ENCODE assay signal across 8 cellular contexts in genomic region chr7:152433721-152434501, GRCh38. TPM values are rescaled to one million over a fixed set of nuclear protein-coding genes. Genes with fewer than 3 reads are reported as not detected.
DNase-seq lines count a peak whose midpoint lies in the region; ATAC-seq and TF ChIP-seq lines count a peak whose summit lies in the region.
"Not testable (repeated sequence)": the region's sequence is repeated elsewhere in the genome, so short reads cannot be mapped to it uniquely, and the experiment has no call there.

No MANE protein-coding gene starts in this region.

- not testable (repeated sequence) for H2BK120ac ChIP-seq in H9 (ENCODE audit: low read depth, low read length, poor library complexity, severe bottlenecking)

- H3K23ac ChIP-seq in H9 (ENCODE audit: insufficient read length, low read depth, low read length) = not testable (repeated sequence)

- H2BK5ac ChIP-seq in H9 (ENCODE audit: insufficient read length, low read length) = not testable (repeated sequence)

- intact Hi-C loops in activated CD4-positive, alpha-beta memory T cell treated with anti-CD3 and anti-CD28 coated beads for 36 hours (cut with micrococcal nuclease) = loop anchor here (2.0 to 10.0 kb wide), 3 partner anchors 97 to 409 kb away; partner anchors contain the start of gene GALNT11
- intact Hi-C loops in stomach (cut with DNase I; ENCODE audit: low total_unique reads) = not testable (repeated sequence)

- H3K4me3 ChIP-seq in iPS-18a (ENCODE audit: low read length) = peak overlapping the region; percentile 81
- H3K4me3 ChIP-seq in stomach = peak overlapping the region; percentile 81 to 97 (median 90)

- H3K9ac ChIP-seq in H9 (ENCODE audit: extremely low read depth, insufficient read length, low read length) (peak overlapping the region; percentile 50), iPS-18a (ENCODE audit: low read length) (peak overlapping the region; percentile 33)

- H2AK5ac ChIP-seq in H9 (ENCODE audit: insufficient read length, low read length) = not testable (repeated sequence)

- TF ChIP-seq EP300 in stomach (IDR thresholded peaks at IDR 0.05) = not testable (repeated sequence)

- not testable (repeated sequence) for H3K18ac ChIP-seq in H9 (ENCODE audit: insufficient read length, low read depth, low read length)

- H3K27me3 Mint-ChIP-seq in H9 (ENCODE audit: low read depth) = peaks cover 13% of the 10 kb centered on the region
- H3K27me3 Mint-ChIP-seq in activated CD4-positive, alpha-beta memory T cell treated with anti-CD3 and anti-CD28 coated beads for 36 hours; central memory CD8-positive, alpha-beta T cell: not testable (repeated sequence)
- H3K27me3 Mint-ChIP-seq in progenitor cell of endocrine pancreas = peaks cover 11% of the 10 kb centered on the region

- DNase-seq in Daoy (ENCODE audit: low read depth) (peak; percentile 54), M059J (ENCODE audit: low read depth) (peak; percentile 27), stomach (peak; percentile 44)
- not testable (repeated sequence) for DNase-seq in H9; progenitor cell of endocrine pancreas (ENCODE audit: low spot score, unreplicated experiment)
- peak; percentile 69 for DNase-seq in activated CD4-positive, alpha-beta memory T cell treated with anti-CD3 and anti-CD28 coated beads for 36 hours
- peak; percentile 38 to 60 for DNase-seq in central memory CD8-positive, alpha-beta T cell (ENCODE audit: low spot score in 2 of 2)

- H3K27ac ChIP-seq in H9 (ENCODE audit: insufficient read length, low read depth, low read length); iPS-18a (ENCODE audit: low read length): not testable (repeated sequence)
- peak overlapping the region; percentile 92 to 100 (median 99) for H3K27ac ChIP-seq in stomach

- not testable (repeated sequence) for H3K79me1 ChIP-seq in H9 (ENCODE audit: insufficient read depth, low read depth, low read length, poor library complexity, severe bottlenecking)

- not testable (repeated sequence) for H3T11ph ChIP-seq in H9 (ENCODE audit: low read length)

- not testable (repeated sequence) for H3K36me3 Mint-ChIP-seq in H9 (ENCODE audit: insufficient read depth in 1 of 3, low read depth in 3 of 3); activated CD4-positive, alpha-beta memory T cell treated with anti-CD3 and anti-CD28 coated beads for 36 hours; progenitor cell of endocrine pancreas (ENCODE audit: insufficient read depth)
- peaks cover 14% of the 10 kb centered on the region for H3K36me3 Mint-ChIP-seq in central memory CD8-positive, alpha-beta T cell (ENCODE audit: insufficient read depth)

- H3K23me2 ChIP-seq in H9 (ENCODE audit: insufficient read length, low read depth, low read length, poor library complexity, severe bottlenecking) = not testable (repeated sequence)

- H3K9me3 ChIP-seq in H9 (ENCODE audit: control insufficient read depth, low read depth, low read length); iPS-18a (ENCODE audit: control insufficient read depth, low read depth, low read length); stomach: not testable (repeated sequence)

- POLR2A ChIA-PET in activated CD4-positive, alpha-beta memory T cell treated with anti-CD3 and anti-CD28 coated beads for 36 hours (lab: Charles Lee) = interaction anchor here (1.3 kb wide), 1 partner anchor 30 kb away, joined by 10 read pairs; no protein-coding TSS in a partner anchor

- not testable (repeated sequence) for H3K4ac ChIP-seq in H9 (ENCODE audit: low read depth, low read length)

- H4K5ac ChIP-seq in H9 (ENCODE audit: insufficient read length, low read depth, low read length) = not testable (repeated sequence)

- H2BK15ac ChIP-seq in H9 (ENCODE audit: low read depth, low read length) = not testable (repeated sequence)

- ATAC-seq in central memory CD8-positive, alpha-beta T cell (replicated peaks; ENCODE audit: extremely low read depth, poor library complexity, severe bottlenecking) = peak; percentile 45

- not testable (repeated sequence) for H3K14ac ChIP-seq in H9 (ENCODE audit: insufficient read depth, low read length)

- not testable (repeated sequence) for H2AFZ ChIP-seq in H9 (ENCODE audit: low read length)

- H3K4me1 Mint-ChIP-seq in H9 = peaks cover 26 to 44% of the 10 kb centered on the region in 2 experiments
- H3K4me1 Mint-ChIP-seq in activated CD4-positive, alpha-beta memory T cell treated with anti-CD3 and anti-CD28 coated beads for 36 hours (ENCODE audit: low read depth) = peaks cover 39% of the 10 kb centered on the region
- H3K4me1 Mint-ChIP-seq in central memory CD8-positive, alpha-beta T cell = peaks cover 35% of the 10 kb centered on the region
- H3K4me1 Mint-ChIP-seq in progenitor cell of endocrine pancreas (ENCODE audit: low read depth) = peaks cover 26% of the 10 kb centered on the region

- peak overlapping the region; percentile 99 for H3K4me2 ChIP-seq in H9 (ENCODE audit: insufficient read depth, insufficient read length, low read length)

- H4K8ac ChIP-seq in H9 (replicated peaks; ENCODE audit: insufficient read length, low read depth, low read length) = not testable (repeated sequence)

- CTCF ChIA-PET in activated CD4-positive, alpha-beta memory T cell treated with anti-CD3 and anti-CD28 coated beads for 36 hours (lab: Charles Lee) = interaction anchor here (0.7 to 2.1 kb wide), 6 partner anchors 30 to 258 kb away, joined by 3 to 9 read pairs (median 5); no protein-coding TSS in a partner anchor

- not testable (repeated sequence) for H3K4me1 ChIP-seq in H9 (ENCODE audit: insufficient read depth, low read length)
- H3K4me1 ChIP-seq in iPS-18a (ENCODE audit: control insufficient read depth, low read depth, low read length) (peaks cover 15% of the 10 kb centered on the region), stomach (peaks cover 22 to 67% (median 52%) of the 10 kb centered on the region in 4 donors)

- peaks cover 15% of the 10 kb centered on the region; the same call in 1 of the 2 replicates for H3K79me2 ChIP-seq in H9 (ENCODE audit: insufficient read depth, low read length)

- not testable (repeated sequence) for TF ChIP-seq POLR2A in stomach (IDR thresholded peaks at IDR 0.05)

- not testable (repeated sequence) for H4K20me1 ChIP-seq in H9 (ENCODE audit: control insufficient read depth, insufficient read depth, insufficient read length)

- H3K56ac ChIP-seq in H9 (ENCODE audit: insufficient read length, low read depth, low read length) = not testable (repeated sequence)

- not testable (repeated sequence) for H3K9me3 Mint-ChIP-seq in H9; activated CD4-positive, alpha-beta memory T cell treated with anti-CD3 and anti-CD28 coated beads for 36 hours; central memory CD8-positive, alpha-beta T cell; progenitor cell of endocrine pancreas (ENCODE audit: low read depth)

- not testable (repeated sequence) for H2BK12ac ChIP-seq in H9 (ENCODE audit: insufficient read length, low read depth, low read length)

- TF ChIP-seq CTCF in H9 (conservative IDR thresholded peaks at IDR 0.05); progenitor cell of endocrine pancreas (IDR thresholded peaks at IDR 0.05; ENCODE audit: unreplicated experiment): not testable (repeated sequence)
- TF ChIP-seq CTCF in stomach (IDR thresholded peaks at IDR 0.05) = peak in 2 of 7 experiments; percentile 19 to 22

- peak overlapping the region; percentile 80 to 97 for H3K4me3 Mint-ChIP-seq in H9
- peak overlapping the region; percentile 93 for H3K4me3 Mint-ChIP-seq in activated CD4-positive, alpha-beta memory T cell treated with anti-CD3 and anti-CD28 coated beads for 36 hours
- peak overlapping the region; percentile 69 for H3K4me3 Mint-ChIP-seq in central memory CD8-positive, alpha-beta T cell
- H3K4me3 Mint-ChIP-seq in progenitor cell of endocrine pancreas (ENCODE audit: low read depth) = peak overlapping the region; percentile 87

- no CpG with 5 or more reads among the region's 16 CpGs for WGBS in H9 (ENCODE audit: extremely low coverage, insufficient read length, low lambda C conversion rate)
- 5 to 8% (median 8%) methylated on average over 16 of the region's 16 CpGs for WGBS in stomach, 5 donors

- H3K27me3 ChIP-seq in H9 (ENCODE audit: insufficient read depth, low read length); stomach: not testable (repeated sequence)
- H3K27me3 ChIP-seq in iPS-18a (ENCODE audit: control insufficient read depth, insufficient read depth, low read length) = peaks cover 23% of the 10 kb centered on the region

- not testable (repeated sequence) for H3K36me3 ChIP-seq in iPS-18a (ENCODE audit: control insufficient read depth, low read depth, low read length); stomach

- H4K91ac ChIP-seq in H9 (ENCODE audit: insufficient read length, low read depth, low read length) = not testable (repeated sequence)

- not testable (repeated sequence) for H2BK20ac ChIP-seq in H9 (ENCODE audit: low read depth, low read length, poor library complexity, severe bottlenecking)

- not testable (repeated sequence) for H3K27ac Mint-ChIP-seq in H9
- peak overlapping the region; percentile 95 for H3K27ac Mint-ChIP-seq in activated CD4-positive, alpha-beta memory T cell treated with anti-CD3 and anti-CD28 coated beads for 36 hours
- peak overlapping the region; percentile 91 for H3K27ac Mint-ChIP-seq in central memory CD8-positive, alpha-beta T cell (ENCODE audit: low read depth)
- peak overlapping the region; percentile 95 for H3K27ac Mint-ChIP-seq in progenitor cell of endocrine pancreas

RNA-seq across cellular contexts. Expression of gene KMT2C, which starts 1.9 kb away (rescaled TPM):
- 10.4 and 22.3 TPM in 2 replicates for total RNA-seq in Daoy (2014; rRNA removed; shearing (Covaris generic))
- 32.2 and 33.0 TPM in 2 replicates for total RNA-seq in H9 (2021)
- total RNA-seq in M059J (2014; rRNA removed; shearing (Covaris generic)) = 9.7 and 18.9 TPM in 2 replicates
- total RNA-seq in activated CD4-positive, alpha-beta memory T cell treated with anti-CD3 and anti-CD28 coated beads for 36 hours = 10 to 100 TPM; 35.7 to 36.6 TPM
- 72.6 and 75.9 TPM in 2 replicates for total RNA-seq in progenitor cell of endocrine pancreas
- 100 to 1,000 TPM in 3 of 5 donors, 10 to 100 TPM in 2; 74.4 to 248 (median 101) TPM for total RNA-seq in stomach
- 1 to 10 TPM; 5.0 to 6.4 (median 6.3) TPM for polyA plus RNA-seq in stomach
